In genomic region chr3:72320096-72320910, GRCh38 we compare ENCODE assay signal across 23 cellular contexts.
"Had no signal": no experiment of that assay in that cellular context is flagged by ENCODE, and none has a peak within 500 bp of the region (broad histone marks: within the 10 kb centered on the region; RNA-seq: fewer than 3 reads in every experiment).

No MANE protein-coding gene starts in this region.

- H3K36me3 ChIP-seq: esophagus muscularis mucosa, gastroesophageal sphincter, left lung, lower lobe of right lung, neutrophil, pancreas, transverse colon, upper lobe of right lung, uterus had no signal

- ATAC-seq: foreskin keratinocyte; gastroesophageal sphincter; left lung; natural killer cell; sciatic nerve; stimulated activated naive CD8-positive, alpha-beta T cell treated with anti-CD3 and anti-CD28 coated beads, Interleukin-15, Interleukin-2, amounts not matched to agents 100 U/mL and 50 U/mL, for 24 hours had no signal

- H3K27ac ChIP-seq: coronary artery, esophagus muscularis mucosa, foreskin keratinocyte, gastroesophageal sphincter, left lung, lower lobe of right lung, neutrophil, pancreas, upper lobe of right lung, uterus had no signal

- H3K4me2 ChIP-seq: smooth muscle cell had no signal

- DNase-seq: dermis blood vessel endothelial cell; effector memory CD4-positive, alpha-beta T cell; foreskin keratinocyte; glutamatergic neuron; left lung; lower lobe of right lung; natural killer cell; pancreas; retina; stimulated activated CD4-positive, alpha-beta T cell treated with anti-CD3 and anti-CD28 coated beads, Interleukin-12 subunit alpha, Interleukin-12 subunit beta, amount 100 ng/mL, for 4 hours; stimulated activated CD4-positive, alpha-beta T cell treated with anti-CD3 and anti-CD28 coated beads, Interleukin-1b, Interleukin-23, amount 100 ng/mL, for 48 hours; stimulated activated CD4-positive, alpha-beta T cell treated with anti-CD3 and anti-CD28 coated beads, Interleukin-4, amount 100 ng/mL, for 1 hour; stimulated activated CD8-positive, alpha-beta memory T cell treated with anti-CD3 and anti-CD28 coated beads, Interleukin-4, amount 100 ng/mL, for 48 hours; stimulated activated naive CD8-positive, alpha-beta T cell treated with anti-CD3 and anti-CD28 coated beads, Interleukin-15, Interleukin-2, amounts not matched to agents 100 U/mL and 50 U/mL, for 24 hours; transverse colon; upper lobe of right lung; uterus had no signal

- H3K4me1 ChIP-seq: foreskin keratinocyte, left lung, lower lobe of right lung, upper lobe of right lung, uterus had no signal

- H3K9me3 ChIP-seq: esophagus muscularis mucosa, gastroesophageal sphincter, left lung, lower lobe of right lung, neutrophil, pancreas, transverse colon, upper lobe of right lung, uterus had no signal

- H3K4me3 ChIP-seq: coronary artery, esophagus muscularis mucosa, gastroesophageal sphincter, left lung, lower lobe of right lung, pancreas, smooth muscle cell, transverse colon, upper lobe of right lung, uterus had no signal

- H3K27me3 ChIP-seq: esophagus muscularis mucosa, foreskin keratinocyte, gastroesophageal sphincter, left lung, neutrophil, pancreas, transverse colon, upper lobe of right lung, uterus had no signal
